ENCODE assay signal across 10 cellular contexts in the genomic region with DNA sequence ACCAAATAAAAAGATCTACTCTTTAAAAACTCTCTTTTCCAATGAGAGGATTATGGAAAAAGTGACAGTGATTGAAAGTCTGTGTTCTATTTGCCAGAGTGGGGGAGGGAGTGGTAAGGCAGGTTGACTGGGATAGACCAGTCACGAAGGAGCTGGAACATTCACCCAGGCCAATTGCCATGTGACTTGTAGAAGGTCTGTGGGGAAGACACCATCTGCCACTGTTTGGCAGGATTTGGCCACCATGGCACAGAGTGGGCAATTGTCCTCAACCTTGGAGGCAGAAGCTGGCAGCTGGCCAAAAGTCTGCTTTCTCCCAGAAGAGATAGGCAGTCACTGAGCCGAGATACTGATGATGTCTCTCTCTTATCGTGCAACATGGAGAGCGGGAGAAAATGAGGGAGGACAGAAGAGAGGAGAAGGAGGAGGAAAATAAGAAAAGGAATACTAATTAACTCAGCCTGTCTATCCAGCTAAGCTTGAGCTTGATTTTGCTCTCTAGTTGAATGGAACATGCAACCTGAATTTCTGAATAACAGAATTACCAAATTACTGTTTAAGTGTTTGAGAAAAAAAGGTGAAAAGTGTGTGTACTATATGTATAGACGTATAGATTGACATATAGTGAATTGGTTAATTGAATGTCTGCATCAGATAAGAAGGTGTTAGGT.
A peak's percentile ranks its signal among the peaks of the same experiment; 100 is the strongest.
DNase-seq lines count a peak whose midpoint lies in the region; ATAC-seq and TF ChIP-seq lines count a peak whose summit lies in the region.
"Had no signal": no experiment of that assay in that cellular context is flagged by ENCODE, and none has a peak within 500 bp of the region (broad histone marks: within the 10 kb centered on the region; RNA-seq: fewer than 3 reads in every experiment).

No MANE protein-coding gene starts in this region.

- intact Hi-C loops in cardiac septum (cut with DNase I) = loop anchor here (5.0 kb wide), 2 partner anchors 145 to 265 kb away; a partner anchor contains a TSS

- H3K79me2 ChIP-seq in smooth muscle cell (ENCODE audit: low read depth) = no peaks in the 10 kb centered on the region

- no peak overlapping the region for H2AFZ ChIP-seq in smooth muscle cell (ENCODE audit: low read depth)

- no peaks in the 10 kb centered on the region for H4K20me1 ChIP-seq in smooth muscle cell (ENCODE audit: low read depth)

- peaks cover 7% of the 10 kb centered on the region for H3F3A ChIP-seq in smooth muscle cell (ENCODE audit: low read depth)

- no peak overlapping the region for H3K4me2 ChIP-seq in smooth muscle cell
- H3K4me2 ChIP-seq: KMS-11 had no signal

- H3K9me3 ChIP-seq in smooth muscle cell (replicated peaks; ENCODE audit: low read depth) = no peaks in the 10 kb centered on the region

- H3K4me1 ChIP-seq in smooth muscle cell (ENCODE audit: low read depth) = peaks cover 22% of the 10 kb centered on the region

- peak overlapping the region; percentile 80 for H3K27ac ChIP-seq in smooth muscle cell (ENCODE audit: low read depth)
- H3K27ac ChIP-seq in coronary artery = peak overlapping the region in 1 of 2 donors; percentile 28
- H3K27ac ChIP-seq: KMS-11, SK-N-MC had no signal

- peak; percentile 31 for DNase-seq in LHCN-M2 (ENCODE audit: low read depth)
- DNase-seq in RPMI7951 (ENCODE audit: low read depth) = peak; percentile 37
- peak; percentile 77 for DNase-seq in cardiac septum (ENCODE audit: low spot score)
- no peak for DNase-seq in smooth muscle cell (lab: John Stamatoyannopoulos, UW; ENCODE audit: unreplicated experiment)
- no peak for DNase-seq in mesenteric fat pad (ENCODE audit: low spot score)
- DNase-seq in coronary artery (ENCODE audit: low spot score) = no peak

- TF ChIP-seq CTCF in smooth muscle cell (IDR thresholded peaks at IDR 0.05; ENCODE audit: borderline replicate concordance, insufficient read depth, poor library complexity, severe bottlenecking) = no peak
- no peak for TF ChIP-seq CTCF in coronary artery (IDR thresholded peaks at IDR 0.05)

- H3K36me3 ChIP-seq in smooth muscle cell (ENCODE audit: low read depth) = no peaks in the 10 kb centered on the region

- H3K27me3 ChIP-seq in smooth muscle cell (ENCODE audit: low read depth) = no peaks in the 10 kb centered on the region

- H3K4me3 ChIP-seq in smooth muscle cell (no peak overlapping the region), coronary artery (no peak overlapping the region)
- H3K4me3 ChIP-seq: SK-N-MC had no signal

- WGBS in smooth muscle cell (ENCODE audit: low lambda C conversion rate) = 64% methylated on average over 5 of the region's 5 CpGs

- no peak for ATAC-seq in GM19467 (IDR thresholded peaks at IDR 0.05; ENCODE audit: unreplicated experiment)
- no peak for ATAC-seq in GM18858 (IDR thresholded peaks at IDR 0.05; ENCODE audit: unreplicated experiment)

- H3K9ac ChIP-seq in smooth muscle cell (ENCODE audit: low read depth) = no peak overlapping the region
- H3K9ac ChIP-seq: KMS-11 had no signal

Comparison
In these comparisons a context has a peak if more than half of its experiments do, and no peak if none do; other contexts are left out.
1. DNase-seq: peak in LHCN-M2 (single experiment), RPMI7951 (single experiment) and cardiac septum (single experiment); none in smooth muscle cell (single experiment), mesenteric fat pad (single experiment) and coronary artery (single experiment).